Comparison of ENCODE assay signal across 1 cellular context in genomic region chr4:48489683-48490011, GRCh38.
TF ChIP-seq lines count a peak whose summit lies in the region.

No MANE protein-coding gene starts in this region.

TF ChIP-seq in K562, 482 proteins besides CTCF, POLR2A, EP300 and RAD21 (continued from another document):
- TF ChIP-seq ZNF274 (IDR thresholded peaks at IDR 0.05; ENCODE audit: borderline replicate concordance, low read depth, low read length), result no peak
